1 cellular context compared by ENCODE assay signal in the genomic region with DNA sequence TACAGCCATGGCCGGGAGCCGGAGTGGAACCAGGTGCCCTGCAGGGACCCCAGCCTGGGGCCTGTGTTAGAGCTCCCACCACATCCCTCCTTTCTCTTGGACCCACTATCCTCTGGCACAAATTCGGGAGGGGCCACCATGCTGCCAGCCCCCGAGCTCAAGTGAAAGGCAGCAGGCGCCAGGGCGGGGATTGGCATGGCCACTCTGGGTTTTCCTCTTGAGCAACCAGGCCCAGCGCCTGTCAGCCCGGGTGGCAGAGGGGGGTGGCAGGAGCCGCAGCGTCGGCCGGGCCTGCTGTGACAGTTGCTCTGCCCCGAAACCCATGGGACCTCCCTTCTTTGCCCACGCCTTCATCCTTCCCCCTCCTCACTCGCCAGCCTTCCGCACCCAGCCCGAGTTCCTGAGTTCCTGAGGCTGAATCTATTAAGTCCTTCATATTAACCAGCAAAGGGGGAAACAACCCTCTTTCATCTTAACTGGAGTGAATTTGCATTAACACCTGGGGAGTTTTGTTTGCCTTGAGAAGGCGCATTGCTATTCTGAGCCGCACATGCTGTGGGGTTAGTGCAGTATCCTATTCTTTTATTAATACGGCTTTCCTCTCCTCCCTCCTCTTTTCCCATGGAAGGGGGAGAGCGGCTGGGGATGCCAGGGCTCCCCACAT.
A peak's percentile ranks its signal among the peaks of the same experiment; 100 is the strongest.
TF ChIP-seq lines count a peak whose summit lies in the region.

No MANE protein-coding gene starts in this region.

TF ChIP-seq in H1, 55 proteins besides CTCF, POLR2A, EP300 and RAD21:
- TF ChIP-seq HDAC6 (IDR thresholded peaks at IDR 0.05; ENCODE audit: low read depth, low read length) (no peak), SP4 (IDR thresholded peaks at IDR 0.05; ENCODE audit: low read length) (no peak), JUN (IDR thresholded peaks at IDR 0.05; ENCODE audit: low read depth, low read length) (no peak), NRF1 (IDR thresholded peaks at IDR 0.05; ENCODE audit: low read depth, low read length) (no peak), KDM5A (IDR thresholded peaks at IDR 0.05; ENCODE audit: low read length) (no peak), CEBPB (IDR thresholded peaks at IDR 0.05; ENCODE audit: low read depth, low read length) (0 out of 2 replicates have a peak, but pooled peaks have one; percentile 5), HDAC2 (IDR thresholded peaks at IDR 0.05; ENCODE audit: borderline replicate concordance in 1 of 2, low read depth in 2 of 2, low read length in 2 of 2) (0 out of 4 replicates have a peak, but pooled peaks of 1 of the 2 experiments have one; percentile 32), BACH1 (IDR thresholded peaks at IDR 0.05; ENCODE audit: low read length) (no peak)
